In the genomic region with DNA sequence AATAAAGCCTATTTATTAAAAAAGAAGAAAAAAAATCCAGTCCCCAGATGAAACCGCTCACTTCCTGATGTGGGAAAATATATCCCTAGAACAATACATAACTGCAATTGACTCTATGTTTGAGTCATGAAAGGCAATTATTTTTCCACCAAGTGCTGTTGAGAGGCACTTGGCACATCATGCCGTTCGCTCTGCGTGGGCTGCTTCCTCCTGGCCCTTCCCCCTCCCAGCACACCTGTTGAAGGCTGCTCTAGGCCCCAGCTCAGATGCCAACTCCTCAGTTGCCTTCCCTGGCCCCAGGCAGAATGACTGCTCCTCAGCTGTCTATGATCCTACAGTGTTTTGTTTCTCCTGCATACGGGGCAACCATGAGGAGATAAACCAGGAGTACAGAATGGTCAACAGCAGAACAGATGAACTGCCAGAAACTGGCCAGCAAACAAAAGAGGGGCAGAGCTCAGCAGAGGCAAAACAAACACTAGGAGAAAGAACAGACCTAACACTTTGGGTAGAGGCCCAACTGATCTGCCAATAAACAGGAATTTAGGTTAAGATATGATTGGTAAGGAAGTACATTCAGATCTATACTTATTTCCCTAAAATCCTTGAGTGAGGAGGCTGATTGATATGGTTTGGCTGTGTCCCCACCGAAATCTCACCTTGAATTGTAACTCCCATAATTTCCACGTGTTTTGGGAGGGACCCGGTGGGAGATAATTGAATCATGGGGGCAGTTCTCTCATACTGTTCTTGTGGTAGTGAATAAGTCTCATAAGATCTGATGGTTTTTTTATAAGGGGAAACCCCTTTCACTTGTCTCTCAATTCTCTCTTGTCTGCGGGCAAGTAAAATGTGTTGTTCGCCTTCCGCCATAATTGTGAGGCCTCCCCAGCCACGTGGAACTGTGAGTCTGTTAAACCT, we compare ENCODE assay signal across 3 cellular contexts.
TF ChIP-seq lines count a peak whose summit lies in the region.

No MANE protein-coding gene starts in this region.

TF ChIP-seq in SK-N-SH treated with all-trans-retinoic acid at 6 μM for 48 hours, 23 proteins besides CTCF, POLR2A, EP300 and RAD21 (continues in another document):
- TF ChIP-seq, protein P1, sequence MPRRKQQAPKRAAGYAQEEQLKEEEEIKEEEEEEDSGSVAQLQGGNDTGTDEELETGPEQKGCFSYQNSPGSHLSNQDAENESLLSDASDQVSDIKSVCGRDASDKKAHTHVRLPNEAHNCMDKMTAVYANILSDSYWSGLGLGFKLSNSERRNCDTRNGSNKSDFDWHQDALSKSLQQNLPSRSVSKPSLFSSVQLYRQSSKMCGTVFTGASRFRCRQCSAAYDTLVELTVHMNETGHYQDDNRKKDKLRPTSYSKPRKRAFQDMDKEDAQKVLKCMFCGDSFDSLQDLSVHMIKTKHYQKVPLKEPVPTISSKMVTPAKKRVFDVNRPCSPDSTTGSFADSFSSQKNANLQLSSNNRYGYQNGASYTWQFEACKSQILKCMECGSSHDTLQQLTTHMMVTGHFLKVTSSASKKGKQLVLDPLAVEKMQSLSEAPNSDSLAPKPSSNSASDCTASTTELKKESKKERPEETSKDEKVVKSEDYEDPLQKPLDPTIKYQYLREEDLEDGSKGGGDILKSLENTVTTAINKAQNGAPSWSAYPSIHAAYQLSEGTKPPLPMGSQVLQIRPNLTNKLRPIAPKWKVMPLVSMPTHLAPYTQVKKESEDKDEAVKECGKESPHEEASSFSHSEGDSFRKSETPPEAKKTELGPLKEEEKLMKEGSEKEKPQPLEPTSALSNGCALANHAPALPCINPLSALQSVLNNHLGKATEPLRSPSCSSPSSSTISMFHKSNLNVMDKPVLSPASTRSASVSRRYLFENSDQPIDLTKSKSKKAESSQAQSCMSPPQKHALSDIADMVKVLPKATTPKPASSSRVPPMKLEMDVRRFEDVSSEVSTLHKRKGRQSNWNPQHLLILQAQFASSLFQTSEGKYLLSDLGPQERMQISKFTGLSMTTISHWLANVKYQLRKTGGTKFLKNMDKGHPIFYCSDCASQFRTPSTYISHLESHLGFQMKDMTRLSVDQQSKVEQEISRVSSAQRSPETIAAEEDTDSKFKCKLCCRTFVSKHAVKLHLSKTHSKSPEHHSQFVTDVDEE (CRISPR knock-in tag; IDR thresholded peaks at IDR 0.05), result no peak
- TF ChIP-seq GLIS3 (CRISPR knock-in tag; IDR thresholded peaks at IDR 0.05), result no peak
- TF ChIP-seq ZNF565 (CRISPR knock-in tag; conservative IDR thresholded peaks at IDR 0.05; ENCODE audit: low read depth), result no peak
- no peak for TF ChIP-seq CSDC2 (CRISPR knock-in tag; IDR thresholded peaks at IDR 0.05)
- no peak for TF ChIP-seq SNAI2 (CRISPR knock-in tag; IDR thresholded peaks at IDR 0.05)
- TF ChIP-seq, protein P2, sequence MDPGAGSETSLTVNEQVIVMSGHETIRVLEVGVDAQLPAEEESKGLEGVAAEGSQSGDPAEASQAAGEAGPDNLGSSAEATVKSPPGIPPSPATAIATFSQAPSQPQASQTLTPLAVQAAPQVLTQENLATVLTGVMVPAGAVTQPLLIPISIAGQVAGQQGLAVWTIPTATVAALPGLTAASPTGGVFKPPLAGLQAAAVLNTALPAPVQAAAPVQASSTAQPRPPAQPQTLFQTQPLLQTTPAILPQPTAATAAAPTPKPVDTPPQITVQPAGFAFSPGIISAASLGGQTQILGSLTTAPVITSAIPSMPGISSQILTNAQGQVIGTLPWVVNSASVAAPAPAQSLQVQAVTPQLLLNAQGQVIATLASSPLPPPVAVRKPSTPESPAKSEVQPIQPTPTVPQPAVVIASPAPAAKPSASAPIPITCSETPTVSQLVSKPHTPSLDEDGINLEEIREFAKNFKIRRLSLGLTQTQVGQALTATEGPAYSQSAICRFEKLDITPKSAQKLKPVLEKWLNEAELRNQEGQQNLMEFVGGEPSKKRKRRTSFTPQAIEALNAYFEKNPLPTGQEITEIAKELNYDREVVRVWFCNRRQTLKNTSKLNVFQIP (CRISPR knock-in tag; IDR thresholded peaks at IDR 0.05; ENCODE audit: borderline replicate concordance, low read depth), result no peak
- no peak for TF ChIP-seq TCF4 (CRISPR knock-in tag; IDR thresholded peaks at IDR 0.05; ENCODE audit: borderline replicate concordance)
- no peak for TF ChIP-seq ISL1 (CRISPR knock-in tag; IDR thresholded peaks at IDR 0.05)
- TF ChIP-seq ZNF70 (CRISPR knock-in tag; IDR thresholded peaks at IDR 0.05), result no peak
- TF ChIP-seq TOX (CRISPR knock-in tag; IDR thresholded peaks at IDR 0.05; ENCODE audit: borderline replicate concordance), result no peak
- no peak for TF ChIP-seq ZFP30 (CRISPR knock-in tag; IDR thresholded peaks at IDR 0.05)
- no peak for TF ChIP-seq RARB (CRISPR knock-in tag; IDR thresholded peaks at IDR 0.05)
- TF ChIP-seq OSR1 (CRISPR knock-in tag; IDR thresholded peaks at IDR 0.05), result no peak

TF ChIP-seq in SK-N-SH, 30 proteins besides CTCF, POLR2A, EP300 and RAD21 (continued from another document):
- TF ChIP-seq, protein P3, sequence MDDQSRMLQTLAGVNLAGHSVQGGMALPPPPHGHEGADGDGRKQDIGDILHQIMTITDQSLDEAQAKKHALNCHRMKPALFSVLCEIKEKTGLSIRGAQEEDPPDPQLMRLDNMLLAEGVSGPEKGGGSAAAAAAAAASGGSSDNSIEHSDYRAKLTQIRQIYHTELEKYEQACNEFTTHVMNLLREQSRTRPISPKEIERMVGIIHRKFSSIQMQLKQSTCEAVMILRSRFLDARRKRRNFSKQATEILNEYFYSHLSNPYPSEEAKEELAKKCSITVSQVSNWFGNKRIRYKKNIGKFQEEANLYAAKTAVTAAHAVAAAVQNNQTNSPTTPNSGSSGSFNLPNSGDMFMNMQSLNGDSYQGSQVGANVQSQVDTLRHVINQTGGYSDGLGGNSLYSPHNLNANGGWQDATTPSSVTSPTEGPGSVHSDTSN (IDR thresholded peaks at IDR 0.05), result no peak
- TF ChIP-seq YY1 (IDR thresholded peaks at IDR 0.05; ENCODE audit: low read depth), result no peak

TF ChIP-seq in Ishikawa, 13 proteins besides CTCF, POLR2A, EP300 and RAD21 (continued from another document):
- TF ChIP-seq FOXM1 (IDR thresholded peaks at IDR 0.05; ENCODE audit: borderline replicate concordance, low read depth) (peak; percentile 39; the same call in 1 of the 2 replicates), NFIC (IDR thresholded peaks at IDR 0.05) (peak; percentile 93), TEAD4 (IDR thresholded peaks at IDR 0.05) (peak; percentile 72), CEBPB (IDR thresholded peaks at IDR 0.05) (peak; percentile 40; the same call in 1 of the 2 replicates), CREB1 (IDR thresholded peaks at IDR 0.05; ENCODE audit: low read depth) (no peak), TCF12 (IDR thresholded peaks at IDR 0.05; ENCODE audit: low read depth) (peak; percentile 93)
- TF ChIP-seq, protein P4, sequence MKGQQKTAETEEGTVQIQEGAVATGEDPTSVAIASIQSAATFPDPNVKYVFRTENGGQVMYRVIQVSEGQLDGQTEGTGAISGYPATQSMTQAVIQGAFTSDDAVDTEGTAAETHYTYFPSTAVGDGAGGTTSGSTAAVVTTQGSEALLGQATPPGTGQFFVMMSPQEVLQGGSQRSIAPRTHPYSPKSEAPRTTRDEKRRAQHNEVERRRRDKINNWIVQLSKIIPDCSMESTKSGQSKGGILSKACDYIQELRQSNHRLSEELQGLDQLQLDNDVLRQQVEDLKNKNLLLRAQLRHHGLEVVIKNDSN (IDR thresholded peaks at IDR 0.05), result no peak; the same call in 1 of the 2 replicates
